Comparison of ENCODE assay signal across 14 cellular contexts in genomic region chr2:158501301-158501700, GRCh38. TPM values are rescaled to one million over a fixed set of nuclear protein-coding genes. Genes with fewer than 3 reads are reported as not detected.
A peak's percentile ranks its signal among the peaks of the same experiment; 100 is the strongest.
DNase-seq lines count a peak whose midpoint lies in the region; ATAC-seq, FAIRE-seq and TF ChIP-seq lines count a peak whose summit lies in the region.
"Had no signal": no experiment of that assay in that cellular context is flagged by ENCODE, and none has a peak within 500 bp of the region (broad histone marks: within the 10 kb centered on the region; RNA-seq: fewer than 3 reads in every experiment).

No MANE protein-coding gene starts in this region.

- no peak overlapping the region for H2AK9ac ChIP-seq in IMR-90 (replicated peaks; ENCODE audit: low read depth, low read length, poor library complexity)

- H3K79me1 ChIP-seq in IMR-90 (ENCODE audit: low read depth in 1 of 2, low read length in 2 of 2) = peaks cover 40 to 60% of the 10 kb centered on the region in 2 experiments

- no peak overlapping the region; the same call in 1 of the 2 replicates for H4K5ac ChIP-seq in IMR-90 (ENCODE audit: low read depth, low read length)

- H3K9me1 ChIP-seq in IMR-90 (ENCODE audit: insufficient read depth, low read length) = peaks cover 11% of the 10 kb centered on the region; the same call in 1 of the 2 replicates
- H3K9me1 ChIP-seq in keratinocyte (ENCODE audit: control insufficient read depth, extremely low read depth, insufficient read depth, low read length) = no peaks in the 10 kb centered on the region

- no peak for TF ChIP-seq RAD21 in IMR-90 (IDR thresholded peaks at IDR 0.05; ENCODE audit: low read length)

- no peak overlapping the region for H3K23ac ChIP-seq in IMR-90 (ENCODE audit: low read depth, low read length)

- no peak overlapping the region for H3K27ac ChIP-seq in IMR-90 (ENCODE audit: insufficient read depth, low read length)
- peak overlapping the region; percentile 64; the same call in 1 of the 2 replicates for H3K27ac ChIP-seq in Panc1 (ENCODE audit: low read length)
- no peak overlapping the region for H3K27ac ChIP-seq in keratinocyte (ENCODE audit: control insufficient read depth, insufficient read depth, low read length)
- H3K27ac ChIP-seq: C4-2B, thoracic aorta had no signal

- H3K4me2 ChIP-seq in IMR-90 (ENCODE audit: low read depth, low read length) (no peak overlapping the region), keratinocyte (ENCODE audit: control insufficient read depth, extremely low read depth, insufficient read depth, low read depth, low read length) (no peak overlapping the region)

- no peak for TF ChIP-seq CTCF in IMR-90 (conservative IDR thresholded peaks at IDR 0.05; ENCODE audit: low read depth, low read length)
- TF ChIP-seq CTCF in Panc1 (IDR thresholded peaks at IDR 0.05) = no peak
- no peak for TF ChIP-seq CTCF in keratinocyte (optimal IDR thresholded peaks at IDR 0.05 in 1 of 3, IDR thresholded peaks at IDR 0.05 in 1 of 3, conservative IDR thresholded peaks at IDR 0.05 in 1 of 3; ENCODE audit: extremely low read depth in 1 of 3, insufficient read depth in 2 of 3, low read length in 3 of 3)

- no peak for TF ChIP-seq POLR2A in IMR-90 (IDR thresholded peaks at IDR 0.05; ENCODE audit: low read depth, low read length)

- H3K4ac ChIP-seq in IMR-90 (ENCODE audit: low read depth, low read length) = no peak overlapping the region

- no peak overlapping the region for H2BK120ac ChIP-seq in IMR-90 (ENCODE audit: low read depth, low read length)

- H2BK15ac ChIP-seq in IMR-90 (ENCODE audit: low read depth, low read length) = no peak overlapping the region

- no peak overlapping the region for H4K8ac ChIP-seq in IMR-90 (ENCODE audit: low read depth in 2 of 2, low read length in 2 of 2)

- DNase-seq in Ammon's horn (ENCODE audit: low spot score) (peak; percentile 79), IMR-90 (no peak), Panc1 (ENCODE audit: low read depth, low spot score) (no peak), keratinocyte (ENCODE audit: low read depth, low spot score) (no peak), HK-2 (ENCODE audit: unreplicated experiment) (no peak)
- DNase-seq: cerebellar nuclear complex; left colon; MM.1S; stimulated activated CD4-positive, alpha-beta T cell treated with anti-CD3 and anti-CD28 coated beads, Interleukin-4, amount 100 ng/mL, for 4 hours had no signal

- WGBS in IMR-90 (ENCODE audit: extremely low coverage in 2 of 2, insufficient read length in 1 of 2), 2 experiments = no CpG with 5 or more reads among the region's 1 CpG

- H3K18ac ChIP-seq in IMR-90 (ENCODE audit: low read depth, low read length) = peak overlapping the region; percentile 29; the same call in 1 of the 2 replicates

- H3K4me3 ChIP-seq in IMR-90 (ENCODE audit: insufficient read depth, low read depth, low read length) = no peak overlapping the region
- no peak overlapping the region for H3K4me3 ChIP-seq in Panc1 (ENCODE audit: low read depth in 2 of 2, low read length in 2 of 2)
- no peak overlapping the region for H3K4me3 ChIP-seq in keratinocyte (ENCODE audit: control insufficient read depth in 2 of 3, extremely low read depth in 1 of 3, insufficient read depth in 2 of 3, low read depth in 1 of 3, low read length in 3 of 3)
- H3K4me3 ChIP-seq: thoracic aorta had no signal

- no peak overlapping the region for H2AK5ac ChIP-seq in IMR-90 (ENCODE audit: low read depth, low read length)

- POLR2A ChIA-PET in IMR-90 (lab: Charles Lee; ENCODE audit: unreplicated experiment) = no interaction called here
- POLR2A ChIA-PET in Panc1 (lab: Charles Lee) = interaction anchor here (0.6 kb wide), 1 partner anchor 16 kb away, joined by 3 read pairs; no protein-coding TSS in a partner anchor

- H3K14ac ChIP-seq in IMR-90 (replicated peaks; ENCODE audit: low read depth, low read length) = no peak overlapping the region

- in situ Hi-C loops in IMR-90 (cut with MboI; ENCODE audit: low sequenced_read_pairs) (no loop called here), Panc1 (cut with HindIII; ENCODE audit: low pct_unique_long_range_greater_than_20kb, low sequenced_read_pairs) (no loop called here)

- H3K79me2 ChIP-seq in keratinocyte (ENCODE audit: control insufficient read depth, insufficient read depth, low read length) = peaks cover 46% of the 10 kb centered on the region

- H4K20me1 ChIP-seq in IMR-90 (ENCODE audit: insufficient read depth, low read length) = 0 out of 2 replicates have a peak, but pooled peaks cover 4% of the 10 kb centered on the region
- no peaks in the 10 kb centered on the region for H4K20me1 ChIP-seq in keratinocyte (ENCODE audit: control insufficient read depth, extremely low read depth, insufficient read depth, low read length)

- dilution Hi-C loops in IMR-90 (cut with HindIII; ENCODE audit: low sequenced_read_pairs, unreplicated experiment) = no loop called here
- dilution Hi-C loops in keratinocyte (cut with MboI; ENCODE audit: extremely low pct_ligation_motif_present, low sequenced_read_pairs) = no loop called here

- H3K4me1 ChIP-seq in IMR-90 (ENCODE audit: control insufficient read depth, insufficient read depth, low read length) (peaks cover 24% of the 10 kb centered on the region), Panc1 (ENCODE audit: control insufficient read depth, insufficient read depth, low read length) (peaks cover 86% of the 10 kb centered on the region), keratinocyte (ENCODE audit: control insufficient read depth, extremely low read depth, insufficient read depth, low read length) (peaks cover 54% of the 10 kb centered on the region)

- H3K9me3 ChIP-seq in IMR-90 (ENCODE audit: control insufficient read depth, insufficient read depth, low read length) (no peaks in the 10 kb centered on the region), Panc1 (ENCODE audit: control insufficient read depth, insufficient read depth, low read depth, low read length) (no peaks in the 10 kb centered on the region), keratinocyte (ENCODE audit: control insufficient read depth, low read depth, low read length) (no peaks in the 10 kb centered on the region)
- H3K9me3 ChIP-seq: thoracic aorta had no signal

- no peak overlapping the region; the same call in 1 of the 2 replicates for H4K91ac ChIP-seq in IMR-90 (ENCODE audit: insufficient read depth, low read depth, low read length)

- FAIRE-seq in keratinocyte (lab: Jason Lieb, UNC) = peak; percentile 9

- H2AFZ ChIP-seq in IMR-90 (replicated peaks; ENCODE audit: low read length, poor library complexity) = no peak overlapping the region
- no peak overlapping the region for H2AFZ ChIP-seq in keratinocyte (ENCODE audit: control insufficient read depth, low read length)

- H3K36me3 ChIP-seq in IMR-90 (ENCODE audit: control insufficient read depth, insufficient read depth, low read length) (no peaks in the 10 kb centered on the region), Panc1 (ENCODE audit: control insufficient read depth, insufficient read depth, low read length) (no peaks in the 10 kb centered on the region), keratinocyte (ENCODE audit: control insufficient read depth in 2 of 2, extremely low read depth in 1 of 2, insufficient read depth in 2 of 2, low read length in 2 of 2) (peaks cover 0 to 4% of the 10 kb centered on the region in 2 experiments)
- H3K36me3 ChIP-seq: thoracic aorta had no signal

- BruUV-seq in IMR-90 (replicated peaks; lab: Mats Ljungman, UMichigan) = no TSS peak
- BruUV-seq in Panc1 (replicated peaks; lab: Mats Ljungman, UMichigan) = no TSS peak

- H3K9ac ChIP-seq in IMR-90 (ENCODE audit: low read depth, low read length) (no peak overlapping the region), keratinocyte (ENCODE audit: control insufficient read depth, extremely low read depth, insufficient read depth, low read length) (no peak overlapping the region)

- CTCF ChIA-PET in IMR-90 (lab: Yijun Ruan, JAX) (no interaction called here), Panc1 (lab: Charles Lee) (no interaction called here)

- no peak overlapping the region for H2BK5ac ChIP-seq in IMR-90 (ENCODE audit: low read depth, low read length, poor library complexity, severe bottlenecking)

- H3K56ac ChIP-seq in IMR-90 (ENCODE audit: extremely low read depth, insufficient read depth, low read length) = no peak overlapping the region

- H3K27me3 ChIP-seq in IMR-90 (ENCODE audit: control insufficient read depth, insufficient read depth, low read length) (no peaks in the 10 kb centered on the region), Panc1 (ENCODE audit: control insufficient read depth, insufficient read depth, low read length) (no peaks in the 10 kb centered on the region), keratinocyte (ENCODE audit: control insufficient read depth, extremely low read depth, insufficient read depth, low read length) (no peaks in the 10 kb centered on the region)

- intact Hi-C loops in IMR-90 (cut with micrococcal nuclease) = no loop called here
- intact Hi-C loops in Panc1 (cut with micrococcal nuclease; ENCODE audit: unreplicated experiment) = no loop called here

- ATAC-seq in IMR-90 (ENCODE audit: low read depth) = no peak
- no peak for ATAC-seq in Panc1
- ATAC-seq in GM18868 (IDR thresholded peaks at IDR 0.05; ENCODE audit: unreplicated experiment) = no peak
- no peak for ATAC-seq in GM19324 (IDR thresholded peaks at IDR 0.05; ENCODE audit: low FRiP score, unreplicated experiment)
- ATAC-seq in GM21360 (IDR thresholded peaks at IDR 0.05; ENCODE audit: unreplicated experiment) = no peak
- ATAC-seq: left colon had no signal

- H2BK20ac ChIP-seq in IMR-90 (ENCODE audit: low read depth, low read length) = no peak overlapping the region

RNA-seq across cellular contexts. Expression of gene PKP4, which starts 44.5 kb away (rescaled TPM):
- 37.5 and 37.8 TPM in 2 replicates for total RNA-seq in IMR-90 (2012; rRNA removed)
- 18.6 and 20.1 TPM in 2 replicates for polyA plus RNA-seq in IMR-90 (2012; rRNA removed)
- polyA plus RNA-seq in IMR-90 (2012; cell fraction: cytosol; rRNA removed) = 7.9 and 9.2 TPM in 2 replicates
- polyA plus RNA-seq in IMR-90 (2012; cell fraction: nucleus; rRNA removed; ENCODE audit: low replicate concordance) = 33.8 and 61.9 TPM in 2 replicates
- 81.7 TPM for total RNA-seq in Panc1 (2021; ENCODE audit: unreplicated experiment)
- polyA plus RNA-seq in Panc1 (2012; ENCODE audit: insufficient read length) = 47.6 TPM
- 31.1 to 43.8 TPM (median 39.0 TPM) in 3 replicates for polyA plus RNA-seq in keratinocyte
- 49.2 TPM for polyA plus RNA-seq in keratinocyte (2011; ENCODE audit: low read depth)
- polyA plus RNA-seq in keratinocyte (2011; cell fraction: cytosol; rRNA removed) = 23.4 and 41.6 TPM in 2 replicates
- polyA plus RNA-seq in keratinocyte (2011; cell fraction: nucleus; rRNA removed) = 66.4 and 70.5 TPM in 2 replicates
- 27.0 and 31.2 TPM in 2 replicates for polyA plus RNA-seq in keratinocyte (2012; ENCODE audit: low replicate concordance)
- 58.2 to 101 TPM (median 94.1 TPM) in 3 replicates for polyA minus RNA-seq in keratinocyte
- 47.8 TPM for polyA minus RNA-seq in keratinocyte (2011; cell fraction: cytosol; rRNA and poly(A)+ RNA removed)
- polyA minus RNA-seq in keratinocyte (2011; cell fraction: nucleus; rRNA and poly(A)+ RNA removed) = 53.1 and 83.2 TPM in 2 replicates

RNA-seq across cellular contexts. Expression of gene CCDC148, which starts 44.7 kb away (rescaled TPM):
- total RNA-seq in IMR-90 (2012; rRNA removed) = 0.18 and 0.56 TPM in 2 replicates
- 0.17 and 0.31 TPM in 2 replicates for polyA plus RNA-seq in IMR-90 (2012; rRNA removed)
- polyA plus RNA-seq in IMR-90 (2012; cell fraction: cytosol; rRNA removed) = 0.04 TPM in 1 of 2 replicates, not detected in the other
- 0.08 and 0.62 TPM in 2 replicates for polyA plus RNA-seq in IMR-90 (2012; cell fraction: nucleus; rRNA removed; ENCODE audit: low replicate concordance)
- 0.92 TPM for total RNA-seq in Panc1 (2021; ENCODE audit: unreplicated experiment)
- 0.19 TPM for polyA plus RNA-seq in Panc1 (2012; ENCODE audit: insufficient read length)
- polyA plus RNA-seq in keratinocyte = 0.13 to 0.39 TPM (median 0.14 TPM) in 3 replicates
- 0.46 TPM for polyA plus RNA-seq in keratinocyte (2011; ENCODE audit: low read depth)
- 0.21 and 0.39 TPM in 2 replicates for polyA plus RNA-seq in keratinocyte (2011; cell fraction: cytosol; rRNA removed)
- 0.28 and 0.29 TPM in 2 replicates for polyA plus RNA-seq in keratinocyte (2011; cell fraction: nucleus; rRNA removed)
- polyA plus RNA-seq in keratinocyte (2012; ENCODE audit: low replicate concordance) = 0.06 and 0.29 TPM in 2 replicates
- polyA minus RNA-seq in keratinocyte = 0.58 to 1.1 TPM in 2 of 3 replicates, not detected in the other
- not detected for polyA minus RNA-seq in keratinocyte (2011; cell fraction: cytosol; rRNA and poly(A)+ RNA removed)
- 0.85 and 1.3 TPM in 2 replicates for polyA minus RNA-seq in keratinocyte (2011; cell fraction: nucleus; rRNA and poly(A)+ RNA removed)
